Comparison of ENCODE assay signal across 8 cellular contexts in genomic region chrX:153944140-153944799, GRCh38. TPM values are rescaled to one million over a fixed set of nuclear protein-coding genes. Genes with fewer than 3 reads are reported as not detected.
DNase-seq lines count a peak whose midpoint lies in the region; ATAC-seq, FAIRE-seq and TF ChIP-seq lines count a peak whose summit lies in the region.

RENBP (minus strand) TSS chrX:153944643; CDS start chrX:153944610, 33 bp downstream.

- H3K27ac ChIP-seq in 22Rv1, result 0 out of 2 replicates have a peak within 1 kb of the TSS, but pooled peaks have one; percentile 31
- peak within 1 kb of the TSS; percentile 28 to 67 for H3K27ac ChIP-seq in kidney (ENCODE audit: low read depth in 2 of 2, low read length in 2 of 2)

- peaks cover 15 to 46% of the 10 kb centered on the region in 2 donors for H3K4me1 Mint-ChIP-seq in stimulated activated naive B cell treated with anti-CD40 and anti-IgM and Interleukin-4, amounts not matched to agents 10 μg/mL and 1 μg/mL and 100 μg/mL, for 72 hours

- H3K4me3 ChIP-seq in adipocyte (ENCODE audit: low read length) (peak within 1 kb of the TSS; percentile 27), kidney (ENCODE audit: low read length in 2 of 2) (peak within 1 kb of the TSS; percentile 52 to 55)

- no peaks in the 10 kb centered on the region for H3K9me3 Mint-ChIP-seq in stimulated activated naive B cell treated with anti-CD40 and anti-IgM and Interleukin-4, amounts not matched to agents 10 μg/mL and 1 μg/mL and 100 μg/mL, for 72 hours

- H3K9me3 ChIP-seq in adipocyte (ENCODE audit: control insufficient read depth, low read length), result no peaks in the 10 kb centered on the region
- H3K9me3 ChIP-seq in kidney (ENCODE audit: control insufficient read depth in 1 of 2, low read length in 2 of 2), result no peaks in the 10 kb centered on the region

- H3K27me3 ChIP-seq in adipocyte (replicated peaks; ENCODE audit: control insufficient read depth, insufficient read depth, low read length), result peaks cover 14% of the 10 kb centered on the region

- DNase-seq in Kasumi-1 (lab: John Stamatoyannopoulos, UW), result peak; percentile 16 to 17
- no peak for DNase-seq in adipocyte (ENCODE audit: low read depth)
- no peak for DNase-seq in kidney
- no peak for DNase-seq in stimulated activated naive B cell treated with anti-CD40 and anti-IgM and Interleukin-4, amounts not matched to agents 10 μg/mL and 1 μg/mL and 100 μg/mL, for 72 hours
- DNase-seq in HuH-7 (ENCODE audit: low spot score), result no peak

- H3K36me3 ChIP-seq in adipocyte (ENCODE audit: control insufficient read depth, insufficient read depth, low read length, severe bottlenecking) (peaks cover 15% of the 10 kb centered on the region), kidney (ENCODE audit: control insufficient read depth in 1 of 2, insufficient read depth in 2 of 2, low read length in 2 of 2) (no peaks in the 10 kb centered on the region)

- TF ChIP-seq CTCF in 22Rv1 (IDR thresholded peaks at IDR 0.05) (no peak), kidney (IDR thresholded peaks at IDR 0.05; ENCODE audit: borderline replicate concordance, extremely low read depth, insufficient read depth) (no peak)

- H3K36me3 Mint-ChIP-seq in stimulated activated naive B cell treated with anti-CD40 and anti-IgM and Interleukin-4, amounts not matched to agents 10 μg/mL and 1 μg/mL and 100 μg/mL, for 72 hours, result peaks cover 17 to 35% of the 10 kb centered on the region in 2 donors

- peak; percentile 52 to 69 for ATAC-seq in stimulated activated naive B cell treated with anti-CD40 and anti-IgM and Interleukin-4, amounts not matched to agents 10 μg/mL and 1 μg/mL and 100 μg/mL, for 72 hours (replicated peaks)
- ATAC-seq in GM18867 (IDR thresholded peaks at IDR 0.05; ENCODE audit: unreplicated experiment) (no peak), HG03095 (IDR thresholded peaks at IDR 0.05; ENCODE audit: unreplicated experiment) (no peak)

- FAIRE-seq in kidney (lab: Jason Lieb, UNC), result no peak

- H3K4me1 ChIP-seq in adipocyte (ENCODE audit: control insufficient read depth, insufficient read depth, low read length), result no peaks in the 10 kb centered on the region
- H3K4me1 ChIP-seq in kidney (ENCODE audit: control insufficient read depth in 1 of 2, insufficient read depth in 1 of 2, low read depth in 1 of 2, low read length in 2 of 2), result peaks cover 0 to 14% of the 10 kb centered on the region in 2 donors

- intact Hi-C loops in kidney (cut with DNase I), result no loop called here

- H3K4me3 Mint-ChIP-seq in stimulated activated naive B cell treated with anti-CD40 and anti-IgM and Interleukin-4, amounts not matched to agents 10 μg/mL and 1 μg/mL and 100 μg/mL, for 72 hours, result peak within 1 kb of the TSS; percentile 95 to 98

- H3K27me3 Mint-ChIP-seq in stimulated activated naive B cell treated with anti-CD40 and anti-IgM and Interleukin-4, amounts not matched to agents 10 μg/mL and 1 μg/mL and 100 μg/mL, for 72 hours, result no peaks in the 10 kb centered on the region

- H3K9ac ChIP-seq in adipocyte (ENCODE audit: low read length) (no peak within 1 kb of the TSS), kidney (ENCODE audit: low read length in 2 of 2) (peak within 1 kb of the TSS in 1 of 2 donors; percentile 58)

- H3K27ac Mint-ChIP-seq in stimulated activated naive B cell treated with anti-CD40 and anti-IgM and Interleukin-4, amounts not matched to agents 10 μg/mL and 1 μg/mL and 100 μg/mL, for 72 hours, result peak within 1 kb of the TSS; percentile 97

RNA-seq across cellular contexts. Expression of gene RENBP, which starts in this region (rescaled TPM):
- 22.9 TPM for total RNA-seq in kidney
- polyA plus RNA-seq in kidney (ENCODE audit: insufficient read depth, low read depth, low replicate concordance), result 78.2 TPM

Comparison
In these comparisons a context has a peak if more than half of its experiments do, and no peak if none do; other contexts are left out.
1. DNase-seq: peak in Kasumi-1 (2 of 2); none in adipocyte (single experiment), kidney (single experiment), stimulated activated naive B cell treated with anti-CD40 and anti-IgM and Interleukin-4, amounts not matched to agents 10 μg/mL and 1 μg/mL and 100 μg/mL, for 72 hours (single experiment) and HuH-7 (single experiment).
2. ATAC-seq: peak in stimulated activated naive B cell treated with anti-CD40 and anti-IgM and Interleukin-4, amounts not matched to agents 10 μg/mL and 1 μg/mL and 100 μg/mL, for 72 hours (2 of 2); none in GM18867 (single experiment) and HG03095 (single experiment).